In genomic region chr22:46136539-46137217, GRCh38 we compare ENCODE assay signal across 1 cellular context.
TF ChIP-seq lines count a peak whose summit lies in the region.

No MANE protein-coding gene starts in this region.

TF ChIP-seq in SK-N-SH, 30 proteins besides CTCF, POLR2A, EP300 and RAD21 (continued from another document):
- TF ChIP-seq ZBTB33 (IDR thresholded peaks at IDR 0.05; ENCODE audit: borderline replicate concordance, low read depth) (no peak), USF2 (IDR thresholded peaks at IDR 0.05; ENCODE audit: borderline replicate concordance, low read depth, low read length) (no peak), JUND (IDR thresholded peaks at IDR 0.05) (no peak), REST (IDR thresholded peaks at IDR 0.05; ENCODE audit: low read depth, low read length) (no peak), NRF1 (IDR thresholded peaks at IDR 0.05; ENCODE audit: low read depth, low read length) (no peak), EZH2phosphoT487 (IDR thresholded peaks at IDR 0.05; ENCODE audit: borderline replicate concordance, low read depth) (no peak), FOXM1 (IDR thresholded peaks at IDR 0.05; ENCODE audit: low read depth) (no peak), SIN3A (IDR thresholded peaks at IDR 0.05; ENCODE audit: borderline replicate concordance, low read depth, low read length) (no peak), RFX5 (IDR thresholded peaks at IDR 0.05; ENCODE audit: low read length) (no peak), GABPA (IDR thresholded peaks at IDR 0.05; ENCODE audit: low read depth) (no peak)
